ENCODE assay signal across 10 cellular contexts in the genomic region with DNA sequence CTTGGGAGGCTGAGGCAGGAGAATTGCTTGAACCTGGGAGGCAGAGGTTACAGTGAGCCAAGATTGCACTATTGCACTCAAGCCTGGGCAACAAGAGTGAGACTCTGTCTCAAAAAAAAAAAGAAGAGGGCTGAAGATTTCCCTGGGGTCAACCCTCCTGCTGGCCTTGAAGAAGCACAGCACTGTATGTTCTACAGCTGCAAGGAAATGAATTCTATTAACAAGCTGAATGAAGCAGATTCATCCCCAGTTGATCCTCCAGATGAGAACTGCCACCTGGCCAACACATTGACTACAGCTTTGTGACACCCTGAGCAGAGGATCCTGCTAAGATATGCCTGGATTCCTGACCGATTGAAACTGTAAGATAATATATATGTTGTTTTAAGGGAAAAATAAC.
DNase-seq lines count a peak whose midpoint lies in the region; ATAC-seq and TF ChIP-seq lines count a peak whose summit lies in the region.
"Had no signal": no experiment of that assay in that cellular context is flagged by ENCODE, and none has a peak within 500 bp of the region (broad histone marks: within the 10 kb centered on the region; RNA-seq: fewer than 3 reads in every experiment).

No MANE protein-coding gene starts in this region.

- H3K4me1 ChIP-seq in hepatocyte (ENCODE audit: insufficient read depth) (peaks cover 12% of the 10 kb centered on the region), stomach (peaks cover 23 to 67% (median 34%) of the 10 kb centered on the region in 4 donors)

- no peaks in the 10 kb centered on the region for H4K20me1 ChIP-seq in hepatocyte (ENCODE audit: insufficient read depth, poor library complexity, severe bottlenecking)

- TF ChIP-seq POLR2A in stomach (IDR thresholded peaks at IDR 0.05) = no peak

- POLR2A ChIA-PET in activated CD4-positive, alpha-beta T cell treated with anti-CD3 and anti-CD28 coated beads for 36 hours (lab: Charles Lee) = interaction anchor here (0.6 kb wide), 1 partner anchor 36 kb away, joined by 4 read pairs; no protein-coding TSS in a partner anchor

- H3K27ac Mint-ChIP-seq in activated CD4-positive, alpha-beta T cell treated with anti-CD3 and anti-CD28 coated beads for 36 hours = peak overlapping the region; percentile 61
- H3K27ac Mint-ChIP-seq: memory B cell had no signal

- TF ChIP-seq EP300 in stomach (IDR thresholded peaks at IDR 0.05) = no peak

- H3K36me3 ChIP-seq in hepatocyte (replicated peaks; ENCODE audit: insufficient read depth, low read depth) (no peaks in the 10 kb centered on the region), stomach (no peaks in the 10 kb centered on the region)

- H3K79me2 ChIP-seq in hepatocyte = no peaks in the 10 kb centered on the region

- no peak overlapping the region for H2AFZ ChIP-seq in hepatocyte

- peaks cover 36% of the 10 kb centered on the region for H3K4me1 Mint-ChIP-seq in activated CD4-positive, alpha-beta T cell treated with anti-CD3 and anti-CD28 coated beads for 36 hours

- no peaks in the 10 kb centered on the region for H3K27me3 Mint-ChIP-seq in activated CD4-positive, alpha-beta T cell treated with anti-CD3 and anti-CD28 coated beads for 36 hours
- H3K27me3 Mint-ChIP-seq: memory B cell had no signal

- WGBS in hepatocyte (ENCODE audit: low lambda C conversion rate, missing lambda C conversion rate) = 85% methylated on average over 1 of the region's 1 CpG
- 33 to 73% (median 48%) methylated on average over 1 of the region's 1 CpG for WGBS in stomach, 5 donors

- H3K4me3 Mint-ChIP-seq in activated CD4-positive, alpha-beta T cell treated with anti-CD3 and anti-CD28 coated beads for 36 hours = no peak overlapping the region
- H3K4me3 Mint-ChIP-seq: memory B cell had no signal

- intact Hi-C loops in activated CD4-positive, alpha-beta T cell treated with anti-CD3 and anti-CD28 coated beads for 36 hours (cut with DNase I, micrococcal nuclease) = loop anchor here in 1 of 2 experiments (5.0 kb wide), 1 partner anchor 130 kb away; a partner anchor contains a TSS
- intact Hi-C loops in stomach (cut with DNase I; ENCODE audit: low total_unique reads) = no loop called here

- H3K36me3 Mint-ChIP-seq in activated CD4-positive, alpha-beta T cell treated with anti-CD3 and anti-CD28 coated beads for 36 hours (ENCODE audit: low read depth) = peaks cover 2% of the 10 kb centered on the region
- H3K36me3 Mint-ChIP-seq: memory B cell had no signal

- H3K9me2 ChIP-seq in hepatocyte (replicated peaks; ENCODE audit: insufficient read depth) = no peaks in the 10 kb centered on the region

- TF ChIP-seq CTCF in hepatocyte (IDR thresholded peaks at IDR 0.05; ENCODE audit: poor library complexity) (no peak), stomach (IDR thresholded peaks at IDR 0.05) (no peak)

- H3K27me3 ChIP-seq in hepatocyte (no peaks in the 10 kb centered on the region), stomach (no peaks in the 10 kb centered on the region)

- H3K9me3 ChIP-seq in hepatocyte (ENCODE audit: low read depth) (no peaks in the 10 kb centered on the region), stomach (no peaks in the 10 kb centered on the region)

- no peak for DNase-seq in activated CD4-positive, alpha-beta T cell treated with anti-CD3 and anti-CD28 coated beads for 36 hours
- DNase-seq in activated CD4-positive, alpha-beta T cell treated with anti-CD3 and anti-CD28 coated beads for 1 hour = no peak
- DNase-seq in SK-MEL-5 (ENCODE audit: low read depth, low spot score) = peak; percentile 43
- no peak for DNase-seq in hepatocyte (ENCODE audit: low spot score)
- no peak for DNase-seq in stomach
- no peak for DNase-seq in stimulated activated CD4-positive, alpha-beta T cell treated with anti-CD3 and anti-CD28 coated beads, Interleukin-2, amount 100 ng/mL, for 24 hours
- DNase-seq: SHP77 had no signal

- H3K4me2 ChIP-seq in hepatocyte = peak overlapping the region; percentile 45

- CTCF ChIA-PET in activated CD4-positive, alpha-beta T cell treated with anti-CD3 and anti-CD28 coated beads for 36 hours (lab: Charles Lee) = no interaction called here

- peak overlapping the region; percentile 84 for H3K27ac ChIP-seq in hepatocyte
- H3K27ac ChIP-seq in stomach = peak overlapping the region in 4 of 5 donors; percentile 72 to 91 (median 86)

- ATAC-seq in activated CD4-positive, alpha-beta T cell treated with anti-CD3 and anti-CD28 coated beads for 36 hours = no peak
- ATAC-seq in HG03039 (IDR thresholded peaks at IDR 0.05; ENCODE audit: unreplicated experiment) (no peak), GM19455 (IDR thresholded peaks at IDR 0.05; ENCODE audit: unreplicated experiment) (no peak)

- in situ Hi-C loops in SK-MEL-5 (cut with HindIII; ENCODE audit: low pct_unique_long_range_greater_than_20kb, low sequenced_read_pairs) = no loop called here

- no peaks in the 10 kb centered on the region for H3K9me3 Mint-ChIP-seq in activated CD4-positive, alpha-beta T cell treated with anti-CD3 and anti-CD28 coated beads for 36 hours (ENCODE audit: low read depth)
- H3K9me3 Mint-ChIP-seq: memory B cell had no signal

- H3K4me3 ChIP-seq in hepatocyte (no peak overlapping the region), stomach (no peak overlapping the region)
